1 cellular context compared by ENCODE assay signal in the genomic region with DNA sequence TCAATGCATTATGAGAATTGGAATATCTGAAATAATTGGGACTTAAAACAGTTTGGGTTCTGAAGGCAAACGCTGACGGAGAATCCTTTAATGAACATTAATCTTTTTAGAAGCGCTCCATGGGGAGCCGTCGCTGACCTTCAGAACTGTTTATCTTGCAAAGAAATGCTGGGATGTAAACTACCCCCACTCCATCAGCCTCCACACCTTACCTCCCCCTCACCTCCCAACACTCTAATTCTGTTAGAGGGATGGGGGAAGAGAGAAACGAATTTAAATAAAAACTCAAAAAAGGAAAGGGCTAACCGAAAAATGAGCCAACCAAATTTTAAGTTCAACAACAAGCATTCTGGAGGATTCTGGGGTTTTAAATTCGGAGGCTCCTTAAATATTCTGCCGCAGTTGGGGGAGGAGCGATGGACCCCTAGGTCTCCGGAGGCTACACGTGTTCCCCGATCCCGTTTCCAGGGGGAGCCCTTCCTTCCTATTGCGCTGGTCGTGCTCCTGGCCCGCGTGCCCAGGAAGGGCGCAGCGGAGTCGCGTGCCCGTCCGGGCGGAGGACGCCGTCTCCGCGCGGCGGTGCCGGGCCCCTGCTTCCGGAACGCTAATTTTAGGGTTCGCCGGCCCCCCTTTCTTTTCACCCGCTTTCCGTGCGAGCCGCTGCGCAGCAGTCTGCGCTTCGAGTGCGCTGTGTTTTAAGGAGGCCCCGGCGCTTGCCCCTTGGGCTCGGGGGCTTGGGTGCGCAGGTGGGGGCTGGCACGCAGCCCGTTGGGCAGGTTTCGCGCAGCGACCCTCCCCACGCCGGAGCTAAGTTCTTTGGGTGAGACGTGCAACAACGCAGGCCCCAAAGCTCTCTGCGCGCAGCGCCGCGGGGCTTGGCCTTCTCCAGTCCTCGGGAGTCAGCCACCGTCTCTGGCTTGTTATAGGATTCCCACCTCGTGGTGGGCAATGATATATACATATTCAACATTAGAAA.
A peak's percentile ranks its signal among the peaks of the same experiment; 100 is the strongest.
TF ChIP-seq lines count a peak whose summit lies in the region.

No MANE protein-coding gene starts in this region.

TF ChIP-seq in HEK293, 187 proteins besides CTCF, POLR2A, EP300 and RAD21 (continued from another document):
- TF ChIP-seq TSHZ1 (tag by site-specific recombination; IDR thresholded peaks at IDR 0.05; ENCODE audit: borderline replicate concordance) (no peak), GFI1B (tag by site-specific recombination; IDR thresholded peaks at IDR 0.05) (no peak), ZNF600 (tag by site-specific recombination; IDR thresholded peaks at IDR 0.05) (no peak), ZNF274 (IDR thresholded peaks at IDR 0.05; ENCODE audit: low read length) (no peak), ZNF274 (tag by site-specific recombination; IDR thresholded peaks at IDR 0.05; ENCODE audit: borderline replicate concordance) (no peak), ZNF2 (tag by site-specific recombination; IDR thresholded peaks at IDR 0.05) (peak; percentile 83), ZNF140 (tag by site-specific recombination; IDR thresholded peaks at IDR 0.05) (no peak), ZNF76 (tag by site-specific recombination; IDR thresholded peaks at IDR 0.05; ENCODE audit: borderline replicate concordance, low read depth) (peak; percentile 34; the same call in 1 of the 2 replicates), ZNF704 (tag by site-specific recombination; IDR thresholded peaks at IDR 0.05) (no peak), TCF7L2 (IDR thresholded peaks at IDR 0.05; ENCODE audit: borderline replicate concordance, low read depth, low read length) (no peak), ZNF416 (tag by site-specific recombination; IDR thresholded peaks at IDR 0.05) (no peak)
- TF ChIP-seq, protein P1, sequence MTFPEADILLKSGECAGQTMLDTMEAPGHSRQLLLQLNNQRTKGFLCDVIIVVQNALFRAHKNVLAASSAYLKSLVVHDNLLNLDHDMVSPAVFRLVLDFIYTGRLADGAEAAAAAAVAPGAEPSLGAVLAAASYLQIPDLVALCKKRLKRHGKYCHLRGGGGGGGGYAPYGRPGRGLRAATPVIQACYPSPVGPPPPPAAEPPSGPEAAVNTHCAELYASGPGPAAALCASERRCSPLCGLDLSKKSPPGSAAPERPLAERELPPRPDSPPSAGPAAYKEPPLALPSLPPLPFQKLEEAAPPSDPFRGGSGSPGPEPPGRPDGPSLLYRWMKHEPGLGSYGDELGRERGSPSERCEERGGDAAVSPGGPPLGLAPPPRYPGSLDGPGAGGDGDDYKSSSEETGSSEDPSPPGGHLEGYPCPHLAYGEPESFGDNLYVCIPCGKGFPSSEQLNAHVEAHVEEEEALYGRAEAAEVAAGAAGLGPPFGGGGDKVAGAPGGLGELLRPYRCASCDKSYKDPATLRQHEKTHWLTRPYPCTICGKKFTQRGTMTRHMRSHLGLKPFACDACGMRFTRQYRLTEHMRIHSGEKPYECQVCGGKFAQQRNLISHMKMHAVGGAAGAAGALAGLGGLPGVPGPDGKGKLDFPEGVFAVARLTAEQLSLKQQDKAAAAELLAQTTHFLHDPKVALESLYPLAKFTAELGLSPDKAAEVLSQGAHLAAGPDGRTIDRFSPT (tag by site-specific recombination; IDR thresholded peaks at IDR 0.05) = peak; percentile 79
- TF ChIP-seq, protein P2, sequence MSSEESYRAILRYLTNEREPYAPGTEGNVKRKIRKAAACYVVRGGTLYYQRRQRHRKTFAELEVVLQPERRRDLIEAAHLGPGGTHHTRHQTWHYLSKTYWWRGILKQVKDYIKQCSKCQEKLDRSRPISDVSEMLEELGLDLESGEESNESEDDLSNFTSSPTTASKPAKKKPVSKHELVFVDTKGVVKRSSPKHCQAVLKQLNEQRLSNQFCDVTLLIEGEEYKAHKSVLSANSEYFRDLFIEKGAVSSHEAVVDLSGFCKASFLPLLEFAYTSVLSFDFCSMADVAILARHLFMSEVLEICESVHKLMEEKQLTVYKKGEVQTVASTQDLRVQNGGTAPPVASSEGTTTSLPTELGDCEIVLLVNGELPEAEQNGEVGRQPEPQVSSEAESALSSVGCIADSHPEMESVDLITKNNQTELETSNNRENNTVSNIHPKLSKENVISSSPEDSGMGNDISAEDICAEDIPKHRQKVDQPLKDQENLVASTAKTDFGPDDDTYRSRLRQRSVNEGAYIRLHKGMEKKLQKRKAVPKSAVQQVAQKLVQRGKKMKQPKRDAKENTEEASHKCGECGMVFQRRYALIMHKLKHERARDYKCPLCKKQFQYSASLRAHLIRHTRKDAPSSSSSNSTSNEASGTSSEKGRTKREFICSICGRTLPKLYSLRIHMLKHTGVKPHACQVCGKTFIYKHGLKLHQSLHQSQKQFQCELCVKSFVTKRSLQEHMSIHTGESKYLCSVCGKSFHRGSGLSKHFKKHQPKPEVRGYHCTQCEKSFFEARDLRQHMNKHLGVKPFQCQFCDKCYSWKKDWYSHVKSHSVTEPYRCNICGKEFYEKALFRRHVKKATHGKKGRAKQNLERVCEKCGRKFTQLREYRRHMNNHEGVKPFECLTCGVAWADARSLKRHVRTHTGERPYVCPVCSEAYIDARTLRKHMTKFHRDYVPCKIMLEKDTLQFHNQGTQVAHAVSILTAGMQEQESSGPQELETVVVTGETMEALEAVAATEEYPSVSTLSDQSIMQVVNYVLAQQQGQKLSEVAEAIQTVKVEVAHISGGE (tag by site-specific recombination; conservative IDR thresholded peaks at IDR 0.05; ENCODE audit: low read depth) = peak; percentile 77
- TF ChIP-seq, protein P3, sequence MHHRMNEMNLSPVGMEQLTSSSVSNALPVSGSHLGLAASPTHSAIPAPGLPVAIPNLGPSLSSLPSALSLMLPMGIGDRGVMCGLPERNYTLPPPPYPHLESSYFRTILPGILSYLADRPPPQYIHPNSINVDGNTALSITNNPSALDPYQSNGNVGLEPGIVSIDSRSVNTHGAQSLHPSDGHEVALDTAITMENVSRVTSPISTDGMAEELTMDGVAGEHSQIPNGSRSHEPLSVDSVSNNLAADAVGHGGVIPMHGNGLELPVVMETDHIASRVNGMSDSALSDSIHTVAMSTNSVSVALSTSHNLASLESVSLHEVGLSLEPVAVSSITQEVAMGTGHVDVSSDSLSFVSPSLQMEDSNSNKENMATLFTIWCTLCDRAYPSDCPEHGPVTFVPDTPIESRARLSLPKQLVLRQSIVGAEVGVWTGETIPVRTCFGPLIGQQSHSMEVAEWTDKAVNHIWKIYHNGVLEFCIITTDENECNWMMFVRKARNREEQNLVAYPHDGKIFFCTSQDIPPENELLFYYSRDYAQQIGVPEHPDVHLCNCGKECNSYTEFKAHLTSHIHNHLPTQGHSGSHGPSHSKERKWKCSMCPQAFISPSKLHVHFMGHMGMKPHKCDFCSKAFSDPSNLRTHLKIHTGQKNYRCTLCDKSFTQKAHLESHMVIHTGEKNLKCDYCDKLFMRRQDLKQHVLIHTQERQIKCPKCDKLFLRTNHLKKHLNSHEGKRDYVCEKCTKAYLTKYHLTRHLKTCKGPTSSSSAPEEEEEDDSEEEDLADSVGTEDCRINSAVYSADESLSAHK (tag by site-specific recombination; IDR thresholded peaks at IDR 0.05) = 0 out of 2 replicates have a peak, but pooled peaks have one; percentile 32
